20 cellular contexts compared by ENCODE assay signal in genomic region chr7:148664319-148664718, GRCh38. TPM values are rescaled to one million over a fixed set of nuclear protein-coding genes. Genes with fewer than 3 reads are reported as not detected.
A peak's percentile ranks its signal among the peaks of the same experiment; 100 is the strongest.
DNase-seq lines count a peak whose midpoint lies in the region; ATAC-seq, FAIRE-seq and TF ChIP-seq lines count a peak whose summit lies in the region.
"Had no signal": no experiment of that assay in that cellular context is flagged by ENCODE, and none has a peak within 500 bp of the region (broad histone marks: within the 10 kb centered on the region; RNA-seq: fewer than 3 reads in every experiment).

No MANE protein-coding gene starts in this region.

- intact Hi-C loops in CD4-positive, alpha-beta memory T cell (cut with micrococcal nuclease): no loop called here
- intact Hi-C loops in CD14-positive monocyte (cut with micrococcal nuclease): no loop called here

- CTCF ChIA-PET in H1 (lab: Charles Lee; ENCODE audit: partially characterized antibody): no interaction called here
- CTCF ChIA-PET in CD4-positive, alpha-beta memory T cell (lab: Charles Lee; ENCODE audit: partially characterized antibody): no interaction called here

- no peak overlapping the region for H2AK5ac ChIP-seq in H1 (ENCODE audit: low read depth, low read length)

- no peak overlapping the region for H4K91ac ChIP-seq in H1 (replicated peaks; ENCODE audit: insufficient read length, low read length)

- FAIRE-seq in H1 (lab: Jason Lieb, UNC): no peak

- no peak for TF ChIP-seq EP300 in H1 (IDR thresholded peaks at IDR 0.05; ENCODE audit: borderline replicate concordance in 1 of 2, low read depth in 2 of 2, low read length in 2 of 2)

- no peak overlapping the region for H3K4ac ChIP-seq in H1 (replicated peaks; ENCODE audit: insufficient read length, low read depth, low read length)

- no peaks in the 10 kb centered on the region for H3K79me1 ChIP-seq in H1 (ENCODE audit: low read depth, low read length)

- H3K27me3 ChIP-seq in H1 (replicated peaks in 1 of 4; ENCODE audit: control insufficient read depth in 3 of 4, extremely low read depth in 1 of 4, insufficient read depth in 3 of 4, low read length in 3 of 4) (no peaks in the 10 kb centered on the region), thoracic aorta (replicated peaks; ENCODE audit: insufficient read depth) (no peaks in the 10 kb centered on the region)
- no peaks in the 10 kb centered on the region for H3K27me3 ChIP-seq in CD4-positive, alpha-beta memory T cell (ENCODE audit: insufficient read depth, low read length)

- H2BK5ac ChIP-seq in H1 (ENCODE audit: low read depth, low read length): no peak overlapping the region

- H2BK12ac ChIP-seq in H1 (ENCODE audit: low read depth, low read length): no peak overlapping the region

- H3K4me1 ChIP-seq in H1 (replicated peaks in 1 of 4; ENCODE audit: control insufficient read depth in 3 of 4, insufficient read depth in 4 of 4, low read length in 3 of 4): no peaks in the 10 kb centered on the region
- H3K4me1 ChIP-seq in thoracic aorta (ENCODE audit: control insufficient read depth in 1 of 2, low read depth in 2 of 2): peaks cover 0 to 13% of the 10 kb centered on the region in 2 donors
- H3K4me1 ChIP-seq in CD4-positive, alpha-beta memory T cell (ENCODE audit: insufficient read depth, low read length): no peaks in the 10 kb centered on the region
- H3K4me1 ChIP-seq: psoas muscle had no signal

- no peak overlapping the region; the same call in 1 of the 2 replicates for H3K18ac ChIP-seq in H1 (ENCODE audit: extremely low read depth, low read length)

- no peak overlapping the region for H3K14ac ChIP-seq in H1 (ENCODE audit: insufficient read length)

- H3K27me3 Mint-ChIP-seq in CD4-positive, alpha-beta memory T cell: no peaks in the 10 kb centered on the region
- H3K27me3 Mint-ChIP-seq in CD14-positive monocyte (ENCODE audit: low read depth in 3 of 3): peaks cover 0 to 4% (median 1%) of the 10 kb centered on the region in 3 donors

- H3K4me1 Mint-ChIP-seq in CD4-positive, alpha-beta memory T cell: no peaks in the 10 kb centered on the region
- H3K4me1 Mint-ChIP-seq in CD14-positive monocyte: no peaks in the 10 kb centered on the region

- no peak for TF ChIP-seq POLR2A in H1 (IDR thresholded peaks at IDR 0.05; ENCODE audit: control extremely low read depth in 1 of 2, low read depth in 2 of 2, low read length in 2 of 2)

- no peak overlapping the region for H2BK120ac ChIP-seq in H1 (replicated peaks; ENCODE audit: low read depth, low read length)

- H2BK15ac ChIP-seq in H1 (ENCODE audit: low read length): no peak overlapping the region

- H3K4me3 ChIP-seq in H1 (ENCODE audit: extremely low read depth in 1 of 4, insufficient read depth in 2 of 4, low read depth in 3 of 4, low read length in 4 of 4): no peak overlapping the region
- peak overlapping the region; percentile 4 for H3K4me3 ChIP-seq in thoracic aorta
- no peak overlapping the region for H3K4me3 ChIP-seq in CD4-positive, alpha-beta memory T cell (ENCODE audit: low read length in 2 of 2)
- H3K4me3 ChIP-seq: mucosa of descending colon, psoas muscle had no signal

- no peak overlapping the region for H3K23ac ChIP-seq in H1 (ENCODE audit: insufficient read length)

- WGBS in H1 (ENCODE audit: extremely low coverage in 1 of 2, insufficient coverage in 1 of 2, insufficient read length in 1 of 2, insufficient replicate concordance in 2 of 2, low coverage in 1 of 2, low lambda C conversion rate in 2 of 2, missing lambda C conversion rate in 1 of 2), 2 experiments: 85% methylated on average over 6 of the region's 6 CpGs; no CpG with 5 or more reads in 1 of the 2 experiments

- H3K36me3 ChIP-seq in H1 (ENCODE audit: control insufficient read depth in 2 of 4, insufficient read depth in 4 of 4, low read length in 3 of 4) (no peaks in the 10 kb centered on the region), thoracic aorta (no peaks in the 10 kb centered on the region)
- no peaks in the 10 kb centered on the region for H3K36me3 ChIP-seq in CD4-positive, alpha-beta memory T cell (ENCODE audit: insufficient read depth, low read length)

- no peaks in the 10 kb centered on the region for H3K9me3 ChIP-seq in H1 (ENCODE audit: insufficient read depth in 2 of 2, low read depth in 1 of 2, low read length in 1 of 2)
- H3K9me3 ChIP-seq in thoracic aorta: no peaks in the 10 kb centered on the region
- no peaks in the 10 kb centered on the region for H3K9me3 ChIP-seq in CD4-positive, alpha-beta memory T cell (ENCODE audit: control insufficient read depth in 1 of 2, low read length in 2 of 2)
- H3K9me3 ChIP-seq: mucosa of descending colon, psoas muscle had no signal

- H3K23me2 ChIP-seq in H1 (ENCODE audit: low read depth, low read length): no peaks in the 10 kb centered on the region; the same call in 1 of the 2 replicates

- no peak overlapping the region for H3K56ac ChIP-seq in H1 (replicated peaks; ENCODE audit: insufficient read length, low read depth, low read length)

- H3K36me3 Mint-ChIP-seq in CD4-positive, alpha-beta memory T cell: no peaks in the 10 kb centered on the region
- H3K36me3 Mint-ChIP-seq in CD14-positive monocyte: peaks cover 0 to 1% of the 10 kb centered on the region in 2 donors

- no peak overlapping the region for H2BK20ac ChIP-seq in H1 (ENCODE audit: low read length)

- H3K9ac ChIP-seq in H1 (replicated peaks in 1 of 4; ENCODE audit: extremely low read depth in 1 of 4, low read depth in 3 of 4, low read length in 3 of 4): no peak overlapping the region

- H3K9me3 Mint-ChIP-seq in CD4-positive, alpha-beta memory T cell: peaks cover 0 to 1% (median 0%) of the 10 kb centered on the region in 8 donors
- H3K9me3 Mint-ChIP-seq in CD14-positive monocyte: peaks cover 0 to 12% (median 3%) of the 10 kb centered on the region in 7 donors
- H3K9me3 Mint-ChIP-seq: CD8-positive, alpha-beta memory T cell; endodermal cell; T-helper 1 cell treated with Interleukin-12 subunit alpha and Interleukin-12 subunit beta and Interleukin-4 antibody, amounts not matched to agents 30 μg/mL and 1 μg/mL, for 36 hours had no signal

- H3K4me2 ChIP-seq in H1 (ENCODE audit: insufficient read depth in 1 of 2, low read depth in 2 of 2, low read length in 2 of 2): no peak overlapping the region

- ATAC-seq in thoracic aorta (ENCODE audit: insufficient number of reproducible peaks, low FRiP score, low read depth): no peak
- ATAC-seq in HG03342 (IDR thresholded peaks at IDR 0.05; ENCODE audit: unreplicated experiment): no peak
- no peak for ATAC-seq in GM21367 (IDR thresholded peaks at IDR 0.05; ENCODE audit: unreplicated experiment)
- ATAC-seq: mucosa of descending colon, Panc1, psoas muscle had no signal

- H3K27ac Mint-ChIP-seq in CD4-positive, alpha-beta memory T cell: no peak overlapping the region
- H3K27ac Mint-ChIP-seq in CD14-positive monocyte: no peak overlapping the region
- H3K27ac Mint-ChIP-seq: CD8-positive, alpha-beta memory T cell; endodermal cell; stimulated activated naive CD8-positive, alpha-beta T cell treated with anti-CD3 and anti-CD28 coated beads, Interleukin-15, Interleukin-2, amounts not matched to agents 100 ng/mL and 50 ng/mL, for 24 hours; T-helper 1 cell treated with Interleukin-12 subunit alpha and Interleukin-12 subunit beta and Interleukin-4 antibody, amounts not matched to agents 30 μg/mL and 1 μg/mL, for 36 hours had no signal

- H4K8ac ChIP-seq in H1 (ENCODE audit: extremely low read depth, insufficient read depth, low read length): no peak overlapping the region

- no peaks in the 10 kb centered on the region for H4K20me1 ChIP-seq in H1 (replicated peaks in 1 of 2; ENCODE audit: control insufficient read depth in 1 of 2, insufficient read depth in 2 of 2, low read length in 2 of 2)

- no peak overlapping the region for H3K4me3 Mint-ChIP-seq in CD4-positive, alpha-beta memory T cell
- H3K4me3 Mint-ChIP-seq in CD14-positive monocyte: no peak overlapping the region
- H3K4me3 Mint-ChIP-seq: CD8-positive, alpha-beta memory T cell; endodermal cell; stimulated activated naive CD8-positive, alpha-beta T cell treated with anti-CD3 and anti-CD28 coated beads, Interleukin-15, Interleukin-2, amounts not matched to agents 100 ng/mL and 50 ng/mL, for 24 hours; T-helper 1 cell treated with Interleukin-12 subunit alpha and Interleukin-12 subunit beta and Interleukin-4 antibody, amounts not matched to agents 30 μg/mL and 1 μg/mL, for 36 hours had no signal

- TF ChIP-seq RAD21 in H1 (IDR thresholded peaks at IDR 0.05 in 1 of 2, conservative IDR thresholded peaks at IDR 0.05 in 1 of 2; ENCODE audit: low read depth in 2 of 2, low read length in 2 of 2): no peak

- POLR2A ChIA-PET in H1 (lab: Charles Lee; ENCODE audit: partially characterized antibody): no interaction called here
- POLR2A ChIA-PET in CD4-positive, alpha-beta memory T cell (lab: Charles Lee; ENCODE audit: partially characterized antibody): no interaction called here

- DNase-seq in M059J (ENCODE audit: low read depth) (peak; percentile 15), H1 (ENCODE audit: low read depth in 1 of 2, low spot score in 2 of 2) (no peak), hepatic stellate cell (ENCODE audit: low spot score) (peak; percentile 49), thoracic aorta (ENCODE audit: low spot score) (no peak), CD14-positive monocyte (ENCODE audit: low spot score) (no peak)
- no peak for DNase-seq in CD4-positive, alpha-beta memory T cell
- DNase-seq: activated CD4-positive, alpha-beta T cell treated with anti-CD3 and anti-CD28 coated beads for 4 hours; activated T-cell treated with anti-CD3 and anti-CD28 coated beads, Interleukin-2, amount 50 U/mL, for 48 hours; CD8-positive, alpha-beta memory T cell; endodermal cell; mucosa of descending colon; NCI-H1092; NCI-H446 treated with DMSO at 0.1 percent for 48 hours; stimulated activated CD4-positive, alpha-beta T cell treated with anti-CD3 and anti-CD28 coated beads, Interleukin-4, amount 100 ng/mL, for 4 hours had no signal

- no peak overlapping the region for H3K27ac ChIP-seq in H1 (ENCODE audit: low read depth, low read length)
- no peak overlapping the region for H3K27ac ChIP-seq in thoracic aorta
- H3K27ac ChIP-seq in CD4-positive, alpha-beta memory T cell (ENCODE audit: low read depth, low read length): no peak overlapping the region
- H3K27ac ChIP-seq: psoas muscle had no signal

- TF ChIP-seq CTCF in H1 (IDR thresholded peaks at IDR 0.05; ENCODE audit: control extremely low read depth in 1 of 3, insufficient read depth in 1 of 3, low read depth in 1 of 3, low read length in 3 of 3): no peak
- TF ChIP-seq CTCF in thoracic aorta (IDR thresholded peaks at IDR 0.05): no peak
- TF ChIP-seq CTCF in CD14-positive monocyte (IDR thresholded peaks at IDR 0.05): no peak

- no peak overlapping the region for H4K5ac ChIP-seq in H1 (ENCODE audit: insufficient read length, low read depth, low read length)

- H3K79me2 ChIP-seq in H1 (ENCODE audit: control insufficient read depth in 1 of 2, insufficient read depth in 2 of 2, low read length in 2 of 2): no peaks in the 10 kb centered on the region

- H2AFZ ChIP-seq in H1 (ENCODE audit: low read length): peak overlapping the region; percentile 86

RNA-seq across cellular contexts. Expression of gene CUL1, which starts 34.4 kb away (rescaled TPM):
- 46.3 and 51.6 TPM in 2 replicates for total RNA-seq in M059J (2014; rRNA removed; shearing (Covaris generic))
- total RNA-seq in H1 (2021; fragmentation: NEBNext Ultra II Directional; extraction: Animal tissue kit (Norgen Biotek cat#: 25700)): 76.1 and 77.3 TPM in 2 replicates
- 24.1 and 33.0 TPM in 2 replicates for polyA plus RNA-seq in H1 (2011; rRNA removed)
- 40.3 TPM for polyA plus RNA-seq in H1 (2011; cell fraction: cytosol; rRNA removed)
- 26.6 TPM for polyA plus RNA-seq in H1 (2011; cell fraction: nucleus; rRNA removed)
- 50.5 to 72.3 TPM (median 56.1 TPM) in 4 replicates for polyA plus RNA-seq in H1 (2012, experiment 1 of 2)
- 5.4 TPM for polyA plus RNA-seq in H1 (2012, experiment 2 of 2)
- 44.6 TPM for polyA plus RNA-seq in H1 (2013, experiment 1 of 2)
- polyA plus RNA-seq in H1 (2013, experiment 2 of 2): 45.3 TPM
- polyA minus RNA-seq in H1 (2011; rRNA and poly(A)+ RNA removed): 44.6 and 50.3 TPM in 2 replicates
- polyA minus RNA-seq in H1 (2011; cell fraction: cytosol; rRNA and poly(A)+ RNA removed): 28.3 TPM
- polyA minus RNA-seq in H1 (2011; cell fraction: nucleus; rRNA and poly(A)+ RNA removed): 33.1 TPM
- total RNA-seq in thoracic aorta: 10 to 100 TPM; 47.0 to 60.0 TPM
- total RNA-seq in CD4-positive, alpha-beta memory T cell: 10 to 100 TPM; 65.6 to 66.8 TPM
- 10 to 100 TPM; 45.3 to 65.7 TPM for polyA plus RNA-seq in CD4-positive, alpha-beta memory T cell
- 10 to 100 TPM; 23.9 to 32.6 TPM for polyA plus RNA-seq in CD14-positive monocyte

Comparison
In these comparisons a context has a peak if more than half of its experiments do, and no peak if none do; other contexts are left out.
1. DNase-seq: peak in M059J (single experiment) and hepatic stellate cell (single experiment); none in H1 (0 of 2), thoracic aorta (single experiment), CD4-positive, alpha-beta memory T cell (0 of 5) and CD14-positive monocyte (single experiment).